Comparison of ENCODE assay signal across 24 cellular contexts in the genomic region with DNA sequence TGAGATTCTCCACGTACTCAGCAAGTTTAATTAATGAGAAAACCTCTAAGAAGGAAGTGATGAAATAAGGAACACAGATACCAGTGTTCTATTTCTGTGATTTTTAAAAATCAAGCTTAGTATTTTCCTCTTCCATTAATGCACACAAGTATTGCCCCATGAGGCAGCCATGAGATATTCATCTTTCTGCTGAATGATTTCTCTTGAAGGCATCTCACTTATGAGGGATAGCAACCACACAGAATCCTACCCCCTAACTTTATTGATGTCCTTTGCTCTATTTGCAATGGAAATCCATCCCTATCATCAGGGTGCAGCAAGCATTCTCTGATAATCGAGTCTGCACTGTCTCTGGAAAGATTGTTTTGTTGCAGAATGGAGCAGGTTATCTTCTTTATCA.
DNase-seq lines count a peak whose midpoint lies in the region; ATAC-seq and TF ChIP-seq lines count a peak whose summit lies in the region.
"Had no signal": no experiment of that assay in that cellular context is flagged by ENCODE, and none has a peak within 500 bp of the region (broad histone marks: within the 10 kb centered on the region; RNA-seq: fewer than 3 reads in every experiment).

No MANE protein-coding gene starts in this region.

- no peaks in the 10 kb centered on the region for H3K4me1 Mint-ChIP-seq in activated CD8-positive, alpha-beta memory T cell treated with anti-CD3 and anti-CD28 coated beads, Interleukin-2, amount 10 ng/mL, durations not matched to agents 7 days and 5 days

- 75% methylated on average over 2 of the region's 2 CpGs for WGBS in prostate gland

- H3K27ac Mint-ChIP-seq in activated CD8-positive, alpha-beta memory T cell treated with anti-CD3 and anti-CD28 coated beads, Interleukin-2, amount 10 ng/mL, durations not matched to agents 7 days and 5 days: no peak overlapping the region
- H3K27ac Mint-ChIP-seq: CD4-positive, alpha-beta T cell had no signal

- no peak for ATAC-seq in activated CD8-positive, alpha-beta memory T cell treated with anti-CD3 and anti-CD28 coated beads, Interleukin-2, amount 10 ng/mL, durations not matched to agents 7 days and 5 days
- no peak for ATAC-seq in HG03045 (IDR thresholded peaks at IDR 0.05; ENCODE audit: unreplicated experiment)

- CTCF ChIA-PET in activated CD8-positive, alpha-beta memory T cell treated with anti-CD3 and anti-CD28 coated beads, Interleukin-2, amount 10 ng/mL, durations not matched to agents 7 days and 5 days (lab: Charles Lee): no interaction called here

- no peaks in the 10 kb centered on the region for H4K20me1 ChIP-seq in Karpas-422 (ENCODE audit: insufficient read depth, low read depth, low read length)
- H4K20me1 ChIP-seq: BLaER1 treated with 17β-estradiol and CSF1 and Interleukin-3, amounts not matched to agents 10 nM and 100 nM had no signal

- no peaks in the 10 kb centered on the region for H3K36me3 ChIP-seq in Karpas-422 (ENCODE audit: insufficient read depth, low read length)
- no peaks in the 10 kb centered on the region for H3K36me3 ChIP-seq in parathyroid adenoma (ENCODE audit: control insufficient read depth, insufficient read depth, low read length)
- no peaks in the 10 kb centered on the region for H3K36me3 ChIP-seq in prostate gland
- H3K36me3 ChIP-seq: BLaER1 treated with 17β-estradiol and CSF1 and Interleukin-3, amounts not matched to agents 10 nM and 100 nM; SJSA1 had no signal

- H3K4me3 ChIP-seq in Karpas-422 (ENCODE audit: low read length) (no peak overlapping the region), cardiac fibroblast (replicated peaks in 1 of 2; ENCODE audit: low read depth in 2 of 2, low read length in 2 of 2) (no peak overlapping the region), parathyroid adenoma (ENCODE audit: low read depth, low read length) (no peak overlapping the region), prostate gland (no peak overlapping the region)
- H3K4me3 ChIP-seq: BLaER1 treated with 17β-estradiol and CSF1 and Interleukin-3, amounts not matched to agents 10 nM and 100 nM; SJSA1 had no signal

- no peak overlapping the region for H3K4me2 ChIP-seq in Karpas-422 (ENCODE audit: low read depth, low read length, poor library complexity, severe bottlenecking)
- H3K4me2 ChIP-seq in parathyroid adenoma (ENCODE audit: low read length): peak overlapping the region; percentile 14

- TF ChIP-seq CTCF in cardiac fibroblast (IDR thresholded peaks at IDR 0.05; ENCODE audit: low read depth, low read length) (no peak), parathyroid adenoma (IDR thresholded peaks at IDR 0.05) (no peak), prostate gland (IDR thresholded peaks at IDR 0.05) (no peak)

- DNase-seq in NOMO-1 treated with DMSO at 0.1 percent for 48 hours (lab: John Stamatoyannopoulos, UW; ENCODE audit: unreplicated experiment) (peak; percentile 4), NOMO-1 treated with dmso at 0.1 percent for 144 hours (lab: John Stamatoyannopoulos, UW; ENCODE audit: unreplicated experiment) (no peak), Karpas-422 (no peak), cardiac fibroblast (ENCODE audit: low read depth in 2 of 2) (peak; percentile 9 to 10), prostate gland (ENCODE audit: low spot score) (no peak)
- no peak for DNase-seq in activated CD8-positive, alpha-beta memory T cell treated with anti-CD3 and anti-CD28 coated beads, Interleukin-2, amount 10 ng/mL, durations not matched to agents 7 days and 5 days
- DNase-seq: CD4-positive, alpha-beta T cell; COR-L47; DMS53; HCEC 1CT; Kasumi-1; NCI-H1105 treated with DMSO at 0.1 percent for 48 hours; NCI-H146; NCI-H1930; NCI-H2107; NCI-H524; NCI-H748 treated with DMSO at 0.1 percent for 48 hours; Right ventricle myocardium superior; RPMI8226 had no signal

- H3K9me2 ChIP-seq in Karpas-422 (replicated peaks; ENCODE audit: insufficient read depth, low read length): no peaks in the 10 kb centered on the region

- H3K79me2 ChIP-seq in Karpas-422 (ENCODE audit: low read length) (no peaks in the 10 kb centered on the region), parathyroid adenoma (no peaks in the 10 kb centered on the region)

- H2AFZ ChIP-seq in Karpas-422 (ENCODE audit: low read length) (0 out of 2 replicates have a peak overlapping the region, but pooled peaks have one; percentile 34), parathyroid adenoma (no peak overlapping the region)

- no peaks in the 10 kb centered on the region for H3K9me3 Mint-ChIP-seq in activated CD8-positive, alpha-beta memory T cell treated with anti-CD3 and anti-CD28 coated beads, Interleukin-2, amount 10 ng/mL, durations not matched to agents 7 days and 5 days (ENCODE audit: low read depth)

- H3K4me1 ChIP-seq in Karpas-422 (ENCODE audit: low read length): peaks cover 15% of the 10 kb centered on the region
- peaks cover 12% of the 10 kb centered on the region for H3K4me1 ChIP-seq in parathyroid adenoma
- no peaks in the 10 kb centered on the region for H3K4me1 ChIP-seq in prostate gland (replicated peaks)

- TF ChIP-seq POLR2A in prostate gland (IDR thresholded peaks at IDR 0.05): no peak

- H3K9me3 ChIP-seq in Karpas-422 (ENCODE audit: low read length) (no peaks in the 10 kb centered on the region), parathyroid adenoma (ENCODE audit: control insufficient read depth, low read length) (no peaks in the 10 kb centered on the region), prostate gland (no peaks in the 10 kb centered on the region)
- H3K9me3 ChIP-seq: BLaER1 treated with 17β-estradiol and CSF1 and Interleukin-3, amounts not matched to agents 10 nM and 100 nM had no signal

- no peak overlapping the region for H3K27ac ChIP-seq in Karpas-422 (ENCODE audit: low read length)
- peak overlapping the region; percentile 55 for H3K27ac ChIP-seq in parathyroid adenoma
- H3K27ac ChIP-seq in prostate gland: no peak overlapping the region
- H3K27ac ChIP-seq: 22Rv1; BLaER1 treated with 17β-estradiol and CSF1 and Interleukin-3, amounts not matched to agents 10 nM and 100 nM; SJSA1 had no signal

- no peaks in the 10 kb centered on the region for H3K36me3 Mint-ChIP-seq in activated CD8-positive, alpha-beta memory T cell treated with anti-CD3 and anti-CD28 coated beads, Interleukin-2, amount 10 ng/mL, durations not matched to agents 7 days and 5 days

- H3K27me3 Mint-ChIP-seq in activated CD8-positive, alpha-beta memory T cell treated with anti-CD3 and anti-CD28 coated beads, Interleukin-2, amount 10 ng/mL, durations not matched to agents 7 days and 5 days: no peaks in the 10 kb centered on the region
- H3K27me3 Mint-ChIP-seq: CD4-positive, alpha-beta T cell had no signal

- H3K27me3 ChIP-seq in Karpas-422 (ENCODE audit: low read length) (no peaks in the 10 kb centered on the region), parathyroid adenoma (ENCODE audit: control insufficient read depth, insufficient read depth, low read length) (no peaks in the 10 kb centered on the region), prostate gland (replicated peaks; ENCODE audit: insufficient read depth) (no peaks in the 10 kb centered on the region)
- H3K27me3 ChIP-seq: BLaER1 treated with 17β-estradiol and CSF1 and Interleukin-3, amounts not matched to agents 10 nM and 100 nM; SJSA1 had no signal

- no peak overlapping the region for H3K9ac ChIP-seq in Karpas-422 (ENCODE audit: low read length)
- no peak overlapping the region for H3K9ac ChIP-seq in parathyroid adenoma
- H3K9ac ChIP-seq: BLaER1 treated with 17β-estradiol and CSF1 and Interleukin-3, amounts not matched to agents 10 nM and 100 nM had no signal

- no peak overlapping the region for H3K4me3 Mint-ChIP-seq in activated CD8-positive, alpha-beta memory T cell treated with anti-CD3 and anti-CD28 coated beads, Interleukin-2, amount 10 ng/mL, durations not matched to agents 7 days and 5 days
- H3K4me3 Mint-ChIP-seq: CD4-positive, alpha-beta T cell had no signal

- intact Hi-C loops in prostate gland (cut with DNase I): no loop called here

Comparison
In these comparisons a context has a peak if more than half of its experiments do, and no peak if none do; other contexts are left out.
1. DNase-seq: peak in NOMO-1 treated with DMSO at 0.1 percent for 48 hours (single experiment) and cardiac fibroblast (2 of 2); none in NOMO-1 treated with dmso at 0.1 percent for 144 hours (single experiment), Karpas-422 (single experiment), activated CD8-positive, alpha-beta memory T cell treated with anti-CD3 and anti-CD28 coated beads, Interleukin-2, amount 10 ng/mL, durations not matched to agents 7 days and 5 days (single experiment) and prostate gland (single experiment).